Comparison of ENCODE assay signal across 8 cellular contexts in genomic region chr2:17879137-17879912, GRCh38. TPM values are rescaled to one million over a fixed set of nuclear protein-coding genes. Genes with fewer than 3 reads are reported as not detected.
DNase-seq lines count a peak whose midpoint lies in the region; ATAC-seq and TF ChIP-seq lines count a peak whose summit lies in the region.

No MANE protein-coding gene starts in this region.

- H3K4me3 Mint-ChIP-seq in dendritic cell treated with granulocyte-macrophage colony-stimulating factor and Interleukin-4, amounts not matched to agents 40 ng/mL and 50 ng/mL, for 4 days: peak overlapping the region; percentile 73

- intact Hi-C loops in dendritic cell treated with granulocyte-macrophage colony-stimulating factor and Interleukin-4, amounts not matched to agents 40 ng/mL and 50 ng/mL, for 4 days (cut with micrococcal nuclease): no loop called here
- intact Hi-C loops in right lobe of liver (cut with DNase I): no loop called here

- H3K36me3 ChIP-seq in Peyer's patch (no peaks in the 10 kb centered on the region), right lobe of liver (no peaks in the 10 kb centered on the region), suprapubic skin (no peaks in the 10 kb centered on the region)

- no peaks in the 10 kb centered on the region for H3K27me3 ChIP-seq in Peyer's patch
- H3K27me3 ChIP-seq in right lobe of liver: no peaks in the 10 kb centered on the region
- peaks cover 9% of the 10 kb centered on the region for H3K27me3 ChIP-seq in suprapubic skin

- H3K4me3 ChIP-seq in Peyer's patch (peak overlapping the region; percentile 33 to 76 (median 64)), right lobe of liver (peak overlapping the region; percentile 56 to 61 (median 60)), suprapubic skin (peak overlapping the region; percentile 57)

- peak; percentile 56 to 77 (median 68) for ATAC-seq in right lobe of liver
- ATAC-seq in HG03378 (IDR thresholded peaks at IDR 0.05; ENCODE audit: unreplicated experiment): no peak

- H3K4me1 Mint-ChIP-seq in dendritic cell treated with granulocyte-macrophage colony-stimulating factor and Interleukin-4, amounts not matched to agents 40 ng/mL and 50 ng/mL, for 4 days (ENCODE audit: low read depth): peaks cover 19% of the 10 kb centered on the region

- H3K36me3 Mint-ChIP-seq in dendritic cell treated with granulocyte-macrophage colony-stimulating factor and Interleukin-4, amounts not matched to agents 40 ng/mL and 50 ng/mL, for 4 days (ENCODE audit: low read depth): no peaks in the 10 kb centered on the region

- H3K9me3 ChIP-seq in Peyer's patch: no peaks in the 10 kb centered on the region
- no peaks in the 10 kb centered on the region for H3K9me3 ChIP-seq in right lobe of liver
- no peaks in the 10 kb centered on the region for H3K9me3 ChIP-seq in suprapubic skin

- H3K27me3 Mint-ChIP-seq in dendritic cell treated with granulocyte-macrophage colony-stimulating factor and Interleukin-4, amounts not matched to agents 40 ng/mL and 50 ng/mL, for 4 days: peaks cover 71% of the 10 kb centered on the region

- H3K27ac ChIP-seq in Peyer's patch (peak overlapping the region in 3 of 4 donors; percentile 38 to 78 (median 58)), right lobe of liver (peak overlapping the region in 1 of 3 donors; percentile 18), suprapubic skin (peak overlapping the region; percentile 11)

- no peak for TF ChIP-seq EP300 in suprapubic skin (IDR thresholded peaks at IDR 0.05)

- WGBS in right lobe of liver (ENCODE audit: insufficient coverage, low coverage, low lambda C conversion rate, missing lambda C conversion rate): 5% methylated on average over 20 of the region's 49 CpGs
- WGBS in suprapubic skin: under 1% methylated on average over 27 of the region's 49 CpGs

- H3K4me1 ChIP-seq in Peyer's patch (peaks cover 0 to 8% (median 4%) of the 10 kb centered on the region in 4 donors), right lobe of liver (peaks cover 0 to 18% (median 2%) of the 10 kb centered on the region in 4 donors), suprapubic skin (peaks cover 25% of the 10 kb centered on the region)

- TF ChIP-seq CTCF in Peyer's patch (IDR thresholded peaks at IDR 0.05) (peak in 2 of 6 experiments; percentile 2 to 7), right lobe of liver (IDR thresholded peaks at IDR 0.05) (peak in 1 of 4 donors; percentile 10), suprapubic skin (IDR thresholded peaks at IDR 0.05) (peak in 1 of 2 donors; percentile 26)

- H3K27ac Mint-ChIP-seq in dendritic cell treated with granulocyte-macrophage colony-stimulating factor and Interleukin-4, amounts not matched to agents 40 ng/mL and 50 ng/mL, for 4 days: no peak overlapping the region

- no peak for TF ChIP-seq POLR2A in Peyer's patch (IDR thresholded peaks at IDR 0.05)
- TF ChIP-seq POLR2A in right lobe of liver (IDR thresholded peaks at IDR 0.05): no peak
- TF ChIP-seq POLR2A in suprapubic skin (IDR thresholded peaks at IDR 0.05): no peak

- H3K9me3 Mint-ChIP-seq in dendritic cell treated with granulocyte-macrophage colony-stimulating factor and Interleukin-4, amounts not matched to agents 40 ng/mL and 50 ng/mL, for 4 days: no peaks in the 10 kb centered on the region

- DNase-seq in stimulated activated CD4-positive, alpha-beta T cell treated with anti-CD3 and anti-CD28 coated beads, Interleukin-15, amount 100 ng/mL, for 24 hours: peak; percentile 34
- no peak for DNase-seq in stimulated activated CD4-positive, alpha-beta T cell treated with anti-CD3 and anti-CD28 coated beads, Interleukin-4, amount 100 ng/mL, for 1 hour
- peak; percentile 36 for DNase-seq in HS-27A (ENCODE audit: low read depth)
- peak in 2 of 3 donors; percentile 77 to 87 for DNase-seq in Peyer's patch
- peak; percentile 57 to 74 (median 63) for DNase-seq in right lobe of liver
- peak; percentile 72 to 82 for DNase-seq in suprapubic skin (ENCODE audit: low spot score in 2 of 2)

RNA-seq across cellular contexts. Expression of gene KCNS3, which starts 0.9 kb away (rescaled TPM):
- total RNA-seq in Peyer's patch (10 to 100 TPM in 3 of 4 donors, 1 to 10 TPM in 1; 1.6 to 76.7 (median 12.7) TPM), right lobe of liver (1 to 10 TPM; 1.3 to 6.8 (median 2.9) TPM), suprapubic skin (10 to 100 TPM; 16.2 to 34.8 (median 22.6) TPM)
